ENCODE assay signal across 1 cellular context in the genomic region with DNA sequence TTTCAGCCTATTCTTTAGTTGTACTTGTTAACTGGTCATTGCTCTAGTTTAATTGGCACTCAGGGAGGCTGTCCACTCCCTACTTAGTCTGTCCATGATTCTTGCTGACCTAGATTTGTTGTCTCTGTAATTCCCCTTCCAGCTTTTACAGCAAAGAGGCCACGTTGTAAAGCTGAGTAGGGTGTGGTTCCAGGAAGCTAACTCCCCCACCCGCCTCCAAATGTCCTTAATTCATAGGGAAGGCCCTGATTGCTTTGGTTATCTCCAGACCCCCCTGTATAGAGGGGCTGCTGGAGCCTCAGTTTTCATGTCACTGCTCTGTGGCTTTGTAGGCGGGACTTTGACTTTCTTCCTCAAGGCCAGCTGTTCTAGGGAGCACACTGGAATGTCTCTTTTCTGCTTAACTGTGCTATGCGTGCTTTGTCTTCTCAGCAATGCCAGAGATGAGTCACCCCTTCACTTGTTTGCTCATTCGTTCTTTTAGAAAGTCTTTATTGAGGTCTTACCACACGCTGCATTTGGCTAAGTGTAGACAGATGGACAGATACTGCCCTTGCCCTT.
TF ChIP-seq lines count a peak whose summit lies in the region.

No MANE protein-coding gene starts in this region.

TF ChIP-seq in HepG2, 621 proteins besides CTCF, POLR2A, EP300 and RAD21 (continued from another document and continues in another):
- TF ChIP-seq JUND (CRISPR knock-in tag; IDR thresholded peaks at IDR 0.05) (peak; percentile 80; the same call in 1 of the 2 replicates), SP1 (IDR thresholded peaks at IDR 0.05) (no peak), SP1 (CRISPR knock-in tag; IDR thresholded peaks at IDR 0.05) (no peak), RFX5 (IDR thresholded peaks at IDR 0.05; ENCODE audit: low read depth, low read length) (no peak), HNRNPL (IDR thresholded peaks at IDR 0.05; ENCODE audit: low read depth, low read length) (no peak), ZSCAN22 (CRISPR knock-in tag; IDR thresholded peaks at IDR 0.05) (no peak), SNAI1 (CRISPR knock-in tag; IDR thresholded peaks at IDR 0.05; ENCODE audit: borderline replicate concordance) (no peak), FLYWCH1 (CRISPR knock-in tag; IDR thresholded peaks at IDR 0.05) (no peak), ZNF343 (CRISPR knock-in tag; IDR thresholded peaks at IDR 0.05) (no peak), MAFF (IDR thresholded peaks at IDR 0.05; ENCODE audit: low read depth, low read length) (peak; percentile 59), ZNF263 (CRISPR knock-in tag; IDR thresholded peaks at IDR 0.05) (no peak), ZNF747 (CRISPR knock-in tag; IDR thresholded peaks at IDR 0.05; ENCODE audit: borderline replicate concordance) (no peak), ATRX (CRISPR knock-in tag; IDR thresholded peaks at IDR 0.05; ENCODE audit: borderline replicate concordance) (no peak), MTA1 (CRISPR knock-in tag; IDR thresholded peaks at IDR 0.05; ENCODE audit: borderline replicate concordance) (no peak), HCFC1 (IDR thresholded peaks at IDR 0.05; ENCODE audit: low read depth, low read length) (no peak), ZNF543 (CRISPR knock-in tag; IDR thresholded peaks at IDR 0.05) (no peak), CBX5 (CRISPR knock-in tag; IDR thresholded peaks at IDR 0.05; ENCODE audit: borderline replicate concordance) (no peak; the same call in 1 of the 2 replicates), KDM6A (CRISPR knock-in tag; IDR thresholded peaks at IDR 0.05; ENCODE audit: low read depth) (no peak), RAD51 (IDR thresholded peaks at IDR 0.05; ENCODE audit: borderline replicate concordance) (no peak), HMGA1 (CRISPR knock-in tag; conservative IDR thresholded peaks at IDR 0.05) (no peak), HOXA7 (CRISPR knock-in tag; IDR thresholded peaks at IDR 0.05) (no peak), ZNF224 (CRISPR knock-in tag; IDR thresholded peaks at IDR 0.05) (no peak), ZNF484 (CRISPR knock-in tag; IDR thresholded peaks at IDR 0.05; ENCODE audit: borderline replicate concordance, low read depth) (no peak), GATA4 (IDR thresholded peaks at IDR 0.05; ENCODE audit: borderline replicate concordance, low read depth) (0 out of 2 replicates have a peak, but pooled peaks have one; percentile 16), XRCC5 (optimal IDR thresholded peaks at IDR 0.05; ENCODE audit: low read length) (peak; percentile 56), TCF7 (IDR thresholded peaks at IDR 0.05; ENCODE audit: low read depth) (peak; percentile 63; the same call in 1 of the 2 replicates), SYNCRIP (IDR thresholded peaks at IDR 0.05; ENCODE audit: insufficient read depth, low read depth, low read length) (no peak), CREB1 (IDR thresholded peaks at IDR 0.05) (no peak), CREB1 (CRISPR knock-in tag; IDR thresholded peaks at IDR 0.05) (no peak), MEIS2 (CRISPR knock-in tag; IDR thresholded peaks at IDR 0.05) (no peak), CBX1 (IDR thresholded peaks at IDR 0.05; ENCODE audit: low read depth) (no peak), FOXM1 (CRISPR knock-in tag; IDR thresholded peaks at IDR 0.05) (no peak), NFKB2 (CRISPR knock-in tag; IDR thresholded peaks at IDR 0.05; ENCODE audit: borderline replicate concordance) (no peak), SIX4 (CRISPR knock-in tag; IDR thresholded peaks at IDR 0.05) (peak; percentile 39; the same call in 1 of the 2 replicates), DNMT3B (CRISPR knock-in tag; conservative IDR thresholded peaks at IDR 0.05) (no peak), FOXA1 (IDR thresholded peaks at IDR 0.05) (no peak), FOXA1 (CRISPR knock-in tag; IDR thresholded peaks at IDR 0.05) (peak; percentile 64; the same call in 1 of the 2 replicates), ARNT (IDR thresholded peaks at IDR 0.05) (no peak), ZSCAN31 (CRISPR knock-in tag; IDR thresholded peaks at IDR 0.05; ENCODE audit: low read depth) (no peak), KLF13 (CRISPR knock-in tag; IDR thresholded peaks at IDR 0.05) (no peak)
- TF ChIP-seq, protein P1, sequence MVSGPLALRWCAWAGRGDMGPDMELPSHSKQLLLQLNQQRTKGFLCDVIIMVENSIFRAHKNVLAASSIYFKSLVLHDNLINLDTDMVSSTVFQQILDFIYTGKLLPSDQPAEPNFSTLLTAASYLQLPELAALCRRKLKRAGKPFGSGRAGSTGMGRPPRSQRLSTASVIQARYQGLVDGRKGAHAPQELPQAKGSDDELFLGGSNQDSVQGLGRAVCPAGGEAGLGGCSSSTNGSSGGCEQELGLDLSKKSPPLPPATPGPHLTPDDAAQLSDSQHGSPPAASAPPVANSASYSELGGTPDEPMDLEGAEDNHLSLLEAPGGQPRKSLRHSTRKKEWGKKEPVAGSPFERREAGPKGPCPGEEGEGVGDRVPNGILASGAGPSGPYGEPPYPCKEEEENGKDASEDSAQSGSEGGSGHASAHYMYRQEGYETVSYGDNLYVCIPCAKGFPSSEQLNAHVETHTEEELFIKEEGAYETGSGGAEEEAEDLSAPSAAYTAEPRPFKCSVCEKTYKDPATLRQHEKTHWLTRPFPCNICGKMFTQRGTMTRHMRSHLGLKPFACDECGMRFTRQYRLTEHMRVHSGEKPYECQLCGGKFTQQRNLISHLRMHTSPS (CRISPR knock-in tag; IDR thresholded peaks at IDR 0.05; ENCODE audit: low read depth), result no peak
- TF ChIP-seq, protein P2, sequence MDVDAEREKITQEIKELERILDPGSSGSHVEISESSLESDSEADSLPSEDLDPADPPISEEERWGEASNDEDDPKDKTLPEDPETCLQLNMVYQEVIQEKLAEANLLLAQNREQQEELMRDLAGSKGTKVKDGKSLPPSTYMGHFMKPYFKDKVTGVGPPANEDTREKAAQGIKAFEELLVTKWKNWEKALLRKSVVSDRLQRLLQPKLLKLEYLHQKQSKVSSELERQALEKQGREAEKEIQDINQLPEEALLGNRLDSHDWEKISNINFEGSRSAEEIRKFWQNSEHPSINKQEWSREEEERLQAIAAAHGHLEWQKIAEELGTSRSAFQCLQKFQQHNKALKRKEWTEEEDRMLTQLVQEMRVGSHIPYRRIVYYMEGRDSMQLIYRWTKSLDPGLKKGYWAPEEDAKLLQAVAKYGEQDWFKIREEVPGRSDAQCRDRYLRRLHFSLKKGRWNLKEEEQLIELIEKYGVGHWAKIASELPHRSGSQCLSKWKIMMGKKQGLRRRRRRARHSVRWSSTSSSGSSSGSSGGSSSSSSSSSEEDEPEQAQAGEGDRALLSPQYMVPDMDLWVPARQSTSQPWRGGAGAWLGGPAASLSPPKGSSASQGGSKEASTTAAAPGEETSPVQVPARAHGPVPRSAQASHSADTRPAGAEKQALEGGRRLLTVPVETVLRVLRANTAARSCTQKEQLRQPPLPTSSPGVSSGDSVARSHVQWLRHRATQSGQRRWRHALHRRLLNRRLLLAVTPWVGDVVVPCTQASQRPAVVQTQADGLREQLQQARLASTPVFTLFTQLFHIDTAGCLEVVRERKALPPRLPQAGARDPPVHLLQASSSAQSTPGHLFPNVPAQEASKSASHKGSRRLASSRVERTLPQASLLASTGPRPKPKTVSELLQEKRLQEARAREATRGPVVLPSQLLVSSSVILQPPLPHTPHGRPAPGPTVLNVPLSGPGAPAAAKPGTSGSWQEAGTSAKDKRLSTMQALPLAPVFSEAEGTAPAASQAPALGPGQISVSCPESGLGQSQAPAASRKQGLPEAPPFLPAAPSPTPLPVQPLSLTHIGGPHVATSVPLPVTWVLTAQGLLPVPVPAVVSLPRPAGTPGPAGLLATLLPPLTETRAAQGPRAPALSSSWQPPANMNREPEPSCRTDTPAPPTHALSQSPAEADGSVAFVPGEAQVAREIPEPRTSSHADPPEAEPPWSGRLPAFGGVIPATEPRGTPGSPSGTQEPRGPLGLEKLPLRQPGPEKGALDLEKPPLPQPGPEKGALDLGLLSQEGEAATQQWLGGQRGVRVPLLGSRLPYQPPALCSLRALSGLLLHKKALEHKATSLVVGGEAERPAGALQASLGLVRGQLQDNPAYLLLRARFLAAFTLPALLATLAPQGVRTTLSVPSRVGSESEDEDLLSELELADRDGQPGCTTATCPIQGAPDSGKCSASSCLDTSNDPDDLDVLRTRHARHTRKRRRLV (CRISPR knock-in tag; IDR thresholded peaks at IDR 0.05), result no peak
- TF ChIP-seq, protein P3, sequence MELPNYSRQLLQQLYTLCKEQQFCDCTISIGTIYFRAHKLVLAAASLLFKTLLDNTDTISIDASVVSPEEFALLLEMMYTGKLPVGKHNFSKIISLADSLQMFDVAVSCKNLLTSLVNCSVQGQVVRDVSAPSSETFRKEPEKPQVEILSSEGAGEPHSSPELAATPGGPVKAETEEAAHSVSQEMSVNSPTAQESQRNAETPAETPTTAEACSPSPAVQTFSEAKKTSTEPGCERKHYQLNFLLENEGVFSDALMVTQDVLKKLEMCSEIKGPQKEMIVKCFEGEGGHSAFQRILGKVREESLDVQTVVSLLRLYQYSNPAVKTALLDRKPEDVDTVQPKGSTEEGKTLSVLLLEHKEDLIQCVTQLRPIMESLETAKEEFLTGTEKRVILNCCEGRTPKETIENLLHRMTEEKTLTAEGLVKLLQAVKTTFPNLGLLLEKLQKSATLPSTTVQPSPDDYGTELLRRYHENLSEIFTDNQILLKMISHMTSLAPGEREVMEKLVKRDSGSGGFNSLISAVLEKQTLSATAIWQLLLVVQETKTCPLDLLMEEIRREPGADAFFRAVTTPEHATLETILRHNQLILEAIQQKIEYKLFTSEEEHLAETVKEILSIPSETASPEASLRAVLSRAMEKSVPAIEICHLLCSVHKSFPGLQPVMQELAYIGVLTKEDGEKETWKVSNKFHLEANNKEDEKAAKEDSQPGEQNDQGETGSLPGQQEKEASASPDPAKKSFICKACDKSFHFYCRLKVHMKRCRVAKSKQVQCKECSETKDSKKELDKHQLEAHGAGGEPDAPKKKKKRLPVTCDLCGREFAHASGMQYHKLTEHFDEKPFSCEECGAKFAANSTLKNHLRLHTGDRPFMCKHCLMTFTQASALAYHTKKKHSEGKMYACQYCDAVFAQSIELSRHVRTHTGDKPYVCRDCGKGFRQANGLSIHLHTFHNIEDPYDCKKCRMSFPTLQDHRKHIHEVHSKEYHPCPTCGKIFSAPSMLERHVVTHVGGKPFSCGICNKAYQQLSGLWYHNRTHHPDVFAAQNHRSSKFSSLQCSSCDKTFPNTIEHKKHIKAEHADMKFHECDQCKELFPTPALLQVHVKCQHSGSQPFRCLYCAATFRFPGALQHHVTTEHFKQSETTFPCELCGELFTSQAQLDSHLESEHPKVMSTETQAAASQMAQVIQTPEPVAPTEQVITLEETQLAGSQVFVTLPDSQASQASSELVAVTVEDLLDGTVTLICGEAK (IDR thresholded peaks at IDR 0.05), result no peak
- TF ChIP-seq, protein P3 (CRISPR knock-in tag; IDR thresholded peaks at IDR 0.05), result no peak
- TF ChIP-seq, protein P4, sequence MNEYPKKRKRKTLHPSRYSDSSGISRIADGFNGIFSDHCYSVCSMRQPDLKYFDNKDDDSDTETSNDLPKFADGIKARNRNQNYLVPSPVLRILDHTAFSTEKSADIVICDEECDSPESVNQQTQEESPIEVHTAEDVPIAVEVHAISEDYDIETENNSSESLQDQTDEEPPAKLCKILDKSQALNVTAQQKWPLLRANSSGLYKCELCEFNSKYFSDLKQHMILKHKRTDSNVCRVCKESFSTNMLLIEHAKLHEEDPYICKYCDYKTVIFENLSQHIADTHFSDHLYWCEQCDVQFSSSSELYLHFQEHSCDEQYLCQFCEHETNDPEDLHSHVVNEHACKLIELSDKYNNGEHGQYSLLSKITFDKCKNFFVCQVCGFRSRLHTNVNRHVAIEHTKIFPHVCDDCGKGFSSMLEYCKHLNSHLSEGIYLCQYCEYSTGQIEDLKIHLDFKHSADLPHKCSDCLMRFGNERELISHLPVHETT (CRISPR knock-in tag; conservative IDR thresholded peaks at IDR 0.05), result no peak
- TF ChIP-seq, protein P5, sequence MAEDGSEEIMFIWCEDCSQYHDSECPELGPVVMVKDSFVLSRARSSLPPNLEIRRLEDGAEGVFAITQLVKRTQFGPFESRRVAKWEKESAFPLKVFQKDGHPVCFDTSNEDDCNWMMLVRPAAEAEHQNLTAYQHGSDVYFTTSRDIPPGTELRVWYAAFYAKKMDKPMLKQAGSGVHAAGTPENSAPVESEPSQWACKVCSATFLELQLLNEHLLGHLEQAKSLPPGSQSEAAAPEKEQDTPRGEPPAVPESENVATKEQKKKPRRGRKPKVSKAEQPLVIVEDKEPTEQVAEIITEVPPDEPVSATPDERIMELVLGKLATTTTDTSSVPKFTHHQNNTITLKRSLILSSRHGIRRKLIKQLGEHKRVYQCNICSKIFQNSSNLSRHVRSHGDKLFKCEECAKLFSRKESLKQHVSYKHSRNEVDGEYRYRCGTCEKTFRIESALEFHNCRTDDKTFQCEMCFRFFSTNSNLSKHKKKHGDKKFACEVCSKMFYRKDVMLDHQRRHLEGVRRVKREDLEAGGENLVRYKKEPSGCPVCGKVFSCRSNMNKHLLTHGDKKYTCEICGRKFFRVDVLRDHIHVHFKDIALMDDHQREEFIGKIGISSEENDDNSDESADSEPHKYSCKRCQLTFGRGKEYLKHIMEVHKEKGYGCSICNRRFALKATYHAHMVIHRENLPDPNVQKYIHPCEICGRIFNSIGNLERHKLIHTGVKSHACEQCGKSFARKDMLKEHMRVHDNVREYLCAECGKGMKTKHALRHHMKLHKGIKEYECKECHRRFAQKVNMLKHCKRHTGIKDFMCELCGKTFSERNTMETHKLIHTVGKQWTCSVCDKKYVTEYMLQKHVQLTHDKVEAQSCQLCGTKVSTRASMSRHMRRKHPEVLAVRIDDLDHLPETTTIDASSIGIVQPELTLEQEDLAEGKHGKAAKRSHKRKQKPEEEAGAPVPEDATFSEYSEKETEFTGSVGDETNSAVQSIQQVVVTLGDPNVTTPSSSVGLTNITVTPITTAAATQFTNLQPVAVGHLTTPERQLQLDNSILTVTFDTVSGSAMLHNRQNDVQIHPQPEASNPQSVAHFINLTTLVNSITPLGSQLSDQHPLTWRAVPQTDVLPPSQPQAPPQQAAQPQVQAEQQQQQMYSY (CRISPR knock-in tag; IDR thresholded peaks at IDR 0.05), result no peak
